8 cellular contexts compared by ENCODE assay signal in the genomic region with DNA sequence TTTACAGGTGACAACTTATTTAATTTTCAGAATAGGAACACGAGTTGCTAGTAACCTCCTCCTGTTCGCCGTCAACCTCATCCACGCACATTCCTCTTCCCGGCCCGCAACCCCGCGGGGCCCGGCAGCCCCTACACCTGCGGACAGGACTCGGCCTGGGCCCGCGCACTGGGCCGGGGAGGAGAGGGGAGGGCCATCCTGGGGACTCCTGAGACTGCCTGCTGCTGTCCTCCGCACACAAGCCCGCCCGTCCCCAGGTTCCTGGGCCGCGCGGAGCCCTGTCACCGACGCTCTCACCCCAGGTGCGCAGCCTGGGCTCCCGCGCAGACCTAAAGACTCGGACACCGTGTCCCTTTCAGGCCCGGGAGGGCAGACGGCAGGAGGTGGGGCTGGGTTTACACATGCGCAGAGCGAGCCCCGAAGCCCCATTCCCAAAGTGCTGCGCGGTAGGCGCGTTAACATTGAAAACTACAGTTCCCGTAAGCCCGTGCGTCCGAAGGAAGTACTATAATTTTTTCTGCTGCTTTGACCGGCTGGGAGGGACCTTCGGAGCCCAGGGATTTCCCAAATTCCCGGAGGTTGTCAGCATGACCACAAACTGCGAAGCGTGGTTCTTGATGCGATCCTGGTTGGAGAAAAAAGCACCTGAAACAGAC.
DNase-seq lines count a peak whose midpoint lies in the region; ATAC-seq and TF ChIP-seq lines count a peak whose summit lies in the region.
"Not testable (repeated sequence)": the region's sequence is repeated elsewhere in the genome, so short reads cannot be mapped to it uniquely, and the experiment has no call there.

No MANE protein-coding gene starts in this region.

- ATAC-seq in GM18508 (IDR thresholded peaks at IDR 0.05; ENCODE audit: insufficient read depth, unreplicated experiment) = peak; percentile 92
- ATAC-seq in HG03025 (IDR thresholded peaks at IDR 0.05; ENCODE audit: low FRiP score, unreplicated experiment) = peak; percentile 99

- peak overlapping the region; percentile 77 for H3K27ac ChIP-seq in left ventricle myocardium inferior (replicated peaks)
- peak overlapping the region in 2 of 3 donors; percentile 58 for H3K27ac ChIP-seq in thyroid gland

- WGBS in thyroid gland, 2 donors = 0 to 2% methylated on average over 10 to 14 of the region's 46 CpGs

- H3K9me3 ChIP-seq in left ventricle myocardium inferior (replicated peaks); thyroid gland: not testable (repeated sequence)

- intact Hi-C loops in left ventricle myocardium inferior (cut with micrococcal nuclease); posterior vena cava (cut with DNase I); thyroid gland (cut with DNase I): not testable (repeated sequence)

- DNase-seq in NCI-H187 treated with DMSO at 0.1 percent for 48 hours (lab: John Stamatoyannopoulos, UW) = peak; percentile 1
- DNase-seq in T-helper 2 cell = peak; percentile 25 to 79 (median 49)
- DNase-seq in amniotic stem cell (lab: John Stamatoyannopoulos, UW) = peak; percentile 37
- peak; percentile 86 for DNase-seq in left ventricle myocardium inferior
- peak; percentile 96 for DNase-seq in posterior vena cava (ENCODE audit: low spot score)
- peak; percentile 82 to 85 for DNase-seq in thyroid gland

- TF ChIP-seq CTCF in left ventricle myocardium inferior (IDR thresholded peaks at IDR 0.05; ENCODE audit: borderline replicate concordance); thyroid gland (IDR thresholded peaks at IDR 0.05): not testable (repeated sequence)

- not testable (repeated sequence) for H3K4me1 ChIP-seq in left ventricle myocardium inferior, thyroid gland

- not testable (repeated sequence) for H3K27me3 ChIP-seq in left ventricle myocardium inferior (ENCODE audit: low read depth); thyroid gland

- peak in 1 of 2 donors; percentile 56 for TF ChIP-seq POLR2A in thyroid gland (IDR thresholded peaks at IDR 0.05)

- not testable (repeated sequence) for H3K36me3 ChIP-seq in left ventricle myocardium inferior, thyroid gland

- peak overlapping the region; percentile 69 for H3K4me3 ChIP-seq in left ventricle myocardium inferior
- peak overlapping the region in 2 of 3 donors; percentile 26 to 44 for H3K4me3 ChIP-seq in thyroid gland (replicated peaks in 1 of 3)

Comparison
In these comparisons a context has a peak if more than half of its experiments do, and no peak if none do; other contexts are left out.
1. Peak in every context shown above with its lines: DNase-seq, ATAC-seq, H3K4me3 ChIP-seq and H3K27ac ChIP-seq.
2. DNase-seq: peak in every context shown above with its lines; median percentile 96 in posterior vena cava; 86 in left ventricle myocardium inferior; 84 in thyroid gland; 49 in T-helper 2 cell; 37 in amniotic stem cell; 1 in NCI-H187 treated with DMSO at 0.1 percent for 48 hours.